ENCODE assay signal across 16 cellular contexts in the genomic region with DNA sequence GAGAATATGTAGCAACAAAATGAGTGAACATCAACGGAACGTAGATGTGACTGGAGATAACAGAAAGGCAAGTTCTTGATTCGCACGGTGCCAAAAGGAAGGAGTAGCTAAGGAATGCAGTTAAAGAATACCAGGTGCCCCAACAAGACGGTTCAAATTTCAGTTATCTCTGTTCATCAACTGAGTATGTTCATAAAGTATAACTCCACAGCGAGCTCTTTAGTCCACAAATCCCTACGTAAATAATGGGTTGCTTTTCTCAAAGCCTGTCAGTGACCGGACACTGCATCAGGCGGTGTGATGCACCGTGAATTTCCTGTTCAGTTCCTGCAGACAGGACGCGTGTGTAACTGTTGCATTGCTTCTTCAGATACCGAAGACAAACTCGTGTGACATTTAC.
DNase-seq lines count a peak whose midpoint lies in the region; ATAC-seq and TF ChIP-seq lines count a peak whose summit lies in the region.
"Had no signal": no experiment of that assay in that cellular context is flagged by ENCODE, and none has a peak within 500 bp of the region (broad histone marks: within the 10 kb centered on the region; RNA-seq: fewer than 3 reads in every experiment).

No MANE protein-coding gene starts in this region.

- ATAC-seq in HG02852 (IDR thresholded peaks at IDR 0.05; ENCODE audit: unreplicated experiment) = no peak
- ATAC-seq: CD8-positive, alpha-beta T cell; Right ventricle myocardium inferior had no signal

- H3K4me1 Mint-ChIP-seq in activated CD4-positive, alpha-beta T cell treated with anti-CD3 and anti-CD28 coated beads, Interleukin-2, amount 10 ng/mL, durations not matched to agents 7 days and 5 days = no peaks in the 10 kb centered on the region

- no peak overlapping the region for H3K4me3 Mint-ChIP-seq in activated CD4-positive, alpha-beta T cell treated with anti-CD3 and anti-CD28 coated beads, Interleukin-2, amount 10 ng/mL, durations not matched to agents 7 days and 5 days
- H3K4me3 Mint-ChIP-seq: CD8-positive, alpha-beta T cell had no signal

- H3K4me3 ChIP-seq in LNCaP clone FGC (ENCODE audit: low read depth, low read length) (peak overlapping the region; percentile 27; the same call in 1 of the 2 replicates), prostate gland (no peak overlapping the region)

- H3K27ac Mint-ChIP-seq in activated CD4-positive, alpha-beta T cell treated with anti-CD3 and anti-CD28 coated beads, Interleukin-2, amount 10 ng/mL, durations not matched to agents 7 days and 5 days = no peak overlapping the region
- H3K27ac Mint-ChIP-seq: CD8-positive, alpha-beta T cell had no signal

- no peaks in the 10 kb centered on the region for H3K36me3 ChIP-seq in prostate gland

- intact Hi-C loops in prostate gland (cut with DNase I) = no loop called here

- 34% methylated on average over 14 of the region's 14 CpGs for WGBS in prostate gland

- POLR2A ChIA-PET in activated CD4-positive, alpha-beta T cell treated with anti-CD3 and anti-CD28 coated beads, Interleukin-2, amount 10 ng/mL, durations not matched to agents 7 days and 5 days (lab: Charles Lee) = no interaction called here

- no peaks in the 10 kb centered on the region for H3K4me1 ChIP-seq in prostate gland (replicated peaks)

- TF ChIP-seq CTCF in LNCaP clone FGC (IDR thresholded peaks at IDR 0.05; ENCODE audit: control insufficient read depth, extremely low read depth, insufficient read depth) (no peak), prostate gland (IDR thresholded peaks at IDR 0.05) (no peak)

- no peaks in the 10 kb centered on the region for H3K27me3 Mint-ChIP-seq in activated CD4-positive, alpha-beta T cell treated with anti-CD3 and anti-CD28 coated beads, Interleukin-2, amount 10 ng/mL, durations not matched to agents 7 days and 5 days

- no peak for TF ChIP-seq POLR2A in prostate gland (IDR thresholded peaks at IDR 0.05)

- no peaks in the 10 kb centered on the region for H3K27me3 ChIP-seq in prostate gland (replicated peaks; ENCODE audit: insufficient read depth)
- H3K27me3 ChIP-seq: BE2C had no signal

- H3K9me3 ChIP-seq in prostate gland = no peaks in the 10 kb centered on the region
- H3K9me3 ChIP-seq: BE2C had no signal

- DNase-seq in LNCaP clone FGC (ENCODE audit: low read depth) (peak; percentile 83), amniotic epithelial cell (ENCODE audit: low read depth) (peak; percentile 56), iris pigment epithelial cell (ENCODE audit: low read depth) (peak; percentile 61), prostate gland (ENCODE audit: low spot score) (peak; percentile 41), NCI-H510A treated with DMSO at 0.1 percent for 48 hours (lab: John Stamatoyannopoulos, UW) (no peak)
- DNase-seq in activated CD4-positive, alpha-beta T cell treated with anti-CD3 and anti-CD28 coated beads, Interleukin-2, amount 10 ng/mL, durations not matched to agents 7 days and 5 days = no peak
- DNase-seq: BE2C; CD8-positive, alpha-beta T cell; DMS 273 treated with DMSO at 0.1 percent for 48 hours; KBM-7; NCI-H1092; NCI-H1694; NCI-H2107; NCI-H748 treated with DMSO at 0.1 percent for 48 hours had no signal

- CTCF ChIA-PET in activated CD4-positive, alpha-beta T cell treated with anti-CD3 and anti-CD28 coated beads, Interleukin-2, amount 10 ng/mL, durations not matched to agents 7 days and 5 days (lab: Charles Lee) = no interaction called here

- peaks cover 21% of the 10 kb centered on the region for H3K36me3 Mint-ChIP-seq in activated CD4-positive, alpha-beta T cell treated with anti-CD3 and anti-CD28 coated beads, Interleukin-2, amount 10 ng/mL, durations not matched to agents 7 days and 5 days (ENCODE audit: low read depth)

- H3K9me3 Mint-ChIP-seq in activated CD4-positive, alpha-beta T cell treated with anti-CD3 and anti-CD28 coated beads, Interleukin-2, amount 10 ng/mL, durations not matched to agents 7 days and 5 days = no peaks in the 10 kb centered on the region
- H3K9me3 Mint-ChIP-seq: CD8-positive, alpha-beta T cell had no signal

- no peak overlapping the region for H3K27ac ChIP-seq in prostate gland

Comparison
In these comparisons a context has a peak if more than half of its experiments do, and no peak if none do; other contexts are left out.
1. DNase-seq: peak in LNCaP clone FGC (single experiment), amniotic epithelial cell (single experiment), iris pigment epithelial cell (single experiment) and prostate gland (single experiment); none in activated CD4-positive, alpha-beta T cell treated with anti-CD3 and anti-CD28 coated beads, Interleukin-2, amount 10 ng/mL, durations not matched to agents 7 days and 5 days (single experiment) and NCI-H510A treated with DMSO at 0.1 percent for 48 hours (single experiment).